Comparison of ENCODE assay signal across 1 cellular context in genomic region chr10:119693262-119693957, GRCh38.
TF ChIP-seq lines count a peak whose summit lies in the region.

No MANE protein-coding gene starts in this region.

TF ChIP-seq in IMR-90, 13 proteins besides CTCF, POLR2A, EP300 and RAD21:
- TF ChIP-seq MAFK (IDR thresholded peaks at IDR 0.05; ENCODE audit: low read depth, low read length) (no peak), RFX5 (IDR thresholded peaks at IDR 0.05; ENCODE audit: low read depth, low read length) (no peak), SMC3 (IDR thresholded peaks at IDR 0.05; ENCODE audit: low read depth, low read length) (no peak), ELK1 (IDR thresholded peaks at IDR 0.05; ENCODE audit: borderline replicate concordance, low read depth, low read length) (no peak), CEBPB (IDR thresholded peaks at IDR 0.05; ENCODE audit: low read depth, low read length) (no peak), CHD1 (IDR thresholded peaks at IDR 0.05; ENCODE audit: low read depth, low read length) (no peak), NFE2L2 (IDR thresholded peaks at IDR 0.05; ENCODE audit: low read depth, low read length) (no peak), RCOR1 (IDR thresholded peaks at IDR 0.05; ENCODE audit: insufficient replicate concordance, low read length) (no peak), FOS (IDR thresholded peaks at IDR 0.05; ENCODE audit: low read depth, low read length) (no peak), MAZ (IDR thresholded peaks at IDR 0.05; ENCODE audit: borderline replicate concordance, low read depth, low read length) (no peak)
- TF ChIP-seq, protein P1, sequence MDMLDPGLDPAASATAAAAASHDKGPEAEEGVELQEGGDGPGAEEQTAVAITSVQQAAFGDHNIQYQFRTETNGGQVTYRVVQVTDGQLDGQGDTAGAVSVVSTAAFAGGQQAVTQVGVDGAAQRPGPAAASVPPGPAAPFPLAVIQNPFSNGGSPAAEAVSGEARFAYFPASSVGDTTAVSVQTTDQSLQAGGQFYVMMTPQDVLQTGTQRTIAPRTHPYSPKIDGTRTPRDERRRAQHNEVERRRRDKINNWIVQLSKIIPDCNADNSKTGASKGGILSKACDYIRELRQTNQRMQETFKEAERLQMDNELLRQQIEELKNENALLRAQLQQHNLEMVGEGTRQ (IDR thresholded peaks at IDR 0.05; ENCODE audit: low read depth, low read length): no peak
